ENCODE assay signal across 8 cellular contexts in genomic region chr10:97635577-97635976, GRCh38. TPM values are rescaled to one million over a fixed set of nuclear protein-coding genes. Genes with fewer than 3 reads are reported as not detected.
"Had no signal": no experiment of that assay in that cellular context is flagged by ENCODE, and none has a peak within 500 bp of the region (broad histone marks: within the 10 kb centered on the region; RNA-seq: fewer than 3 reads in every experiment).

No MANE protein-coding gene starts in this region.

- ATAC-seq: GM12878 had no signal

- H3K4me3 ChIP-seq: GM12878 had no signal

- FAIRE-seq: G401.6, GM12878, GM12891, GM12892, GM18507, GM19239 had no signal

- DNase-seq: GDM1, GF-D8 had no signal

RNA-seq across cellular contexts. Expression of gene C10orf62, which starts 46.1 kb away (rescaled TPM):
- polyA plus RNA-seq: GM12878 had no signal
